In genomic region chr3:101721650-101721917, GRCh38 we compare ENCODE assay signal across 1 cellular context.
A peak's percentile ranks its signal among the peaks of the same experiment; 100 is the strongest.
TF ChIP-seq lines count a peak whose summit lies in the region.

No MANE protein-coding gene starts in this region.

TF ChIP-seq in HEK293, 187 proteins besides CTCF, POLR2A, EP300 and RAD21 (continued from another document):
- 0 out of 2 replicates have a peak, but pooled peaks have one; percentile 8 for TF ChIP-seq PRDM10 (tag by site-specific recombination; IDR thresholded peaks at IDR 0.05)
